ENCODE assay signal across 36 cellular contexts in genomic region chr13:94901070-94901469, GRCh38.
"Had no signal": no experiment of that assay in that cellular context is flagged by ENCODE, and none has a peak within 500 bp of the region (broad histone marks: within the 10 kb centered on the region; RNA-seq: fewer than 3 reads in every experiment).

No MANE protein-coding gene starts in this region.

- H2AFZ ChIP-seq: hepatocyte had no signal

- H3K36me3 Mint-ChIP-seq: activated CD4-positive, alpha-beta memory T cell treated with anti-CD3 and anti-CD28 coated beads for 36 hours; activated CD8-positive, alpha-beta memory T cell treated with anti-CD3 and anti-CD28 coated beads, Interleukin-2, amount 10 ng/mL, durations not matched to agents 7 days and 5 days; activated naive CD4-positive, alpha-beta T cell treated with anti-CD3 and anti-CD28 coated beads, Interleukin-2, amount 50 U/mL, for 24 hours; activated naive CD8-positive, alpha-beta T cell treated with anti-CD3 and anti-CD28 coated beads for 36 hours had no signal

- H3K9me3 Mint-ChIP-seq: activated B cell treated with CpG ODN at 0.5 μM for 24 hours; activated CD4-positive, alpha-beta memory T cell treated with anti-CD3 and anti-CD28 coated beads for 36 hours; activated CD4-positive, alpha-beta T cell treated with anti-CD3 and anti-CD28 coated beads, Interleukin-2, amount 10 ng/mL, durations not matched to agents 24 days and 14 days; activated naive CD4-positive, alpha-beta T cell treated with anti-CD3 and anti-CD28 coated beads for 36 hours; activated naive CD4-positive, alpha-beta T cell treated with anti-CD3 and anti-CD28 coated beads, Interleukin-2, amount 50 U/mL, for 24 hours; activated naive CD8-positive, alpha-beta T cell treated with anti-CD3 and anti-CD28 coated beads for 36 hours; activated naive CD8-positive, alpha-beta T cell treated with anti-CD3 and anti-CD28 coated beads, Interleukin-2, amount 50 U/mL, for 24 hours; activated T-helper 1 cell treated with anti-CD3 and anti-CD28 coated beads, Interleukin-12 subunit alpha, Interleukin-12 subunit beta, Interleukin-2, Interleukin-4 antibody, amounts not matched to agents 30 ng/mL and 10 ng/mL and 1 ng/mL, durations not matched to agents 14 hours and 24 hours and 36 hours; activated T-helper 2 cell treated with anti-CD3 and anti-CD28 coated beads, Interferon-gamma antibody, Interleukin-2, Interleukin-4, amounts not matched to agents 10 μg/mL and 5 μg/mL and 100 μg/mL, durations not matched to agents 14 hours and 24 hours and 36 hours; T-helper 2 cell treated with Interferon-gamma antibody and Interleukin-4, amounts not matched to agents 5 μg/mL and 100 μg/mL, for 36 hours had no signal

- DNase-seq: activated B cell treated with CpG ODN at 0.5 μM for 24 hours; activated CD4-positive, alpha-beta memory T cell treated with anti-CD3 and anti-CD28 coated beads for 36 hours; activated CD4-positive, alpha-beta T cell treated with anti-CD3 and anti-CD28 coated beads, Interleukin-2, amount 10 ng/mL, durations not matched to agents 24 days and 14 days; activated CD8-positive, alpha-beta memory T cell treated with anti-CD3 and anti-CD28 coated beads, Interleukin-2, amount 10 ng/mL, durations not matched to agents 7 days and 5 days; activated CD8-positive, alpha-beta memory T cell treated with anti-CD3 and anti-CD28 coated beads, Interleukin-2, amount 50 U/mL, for 4 hours; activated CD8-positive, alpha-beta T cell treated with anti-CD3 and anti-CD28 coated beads, Interleukin-2, amount 10 ng/mL, durations not matched to agents 7 days and 5 days; activated effector memory CD4-positive, alpha-beta T cell treated with anti-CD3 and anti-CD28 coated beads, Interleukin-2, amount 50 U/mL, for 16 hours; activated naive CD4-positive, alpha-beta T cell treated with anti-CD3 and anti-CD28 coated beads for 36 hours; activated naive CD8-positive, alpha-beta T cell treated with anti-CD3 and anti-CD28 coated beads for 36 hours; activated naive CD8-positive, alpha-beta T cell treated with anti-CD3 and anti-CD28 coated beads, Interleukin-2, amount 50 U/mL, for 24 hours; activated T-cell treated with anti-CD3 and anti-CD28 coated beads, Interleukin-2, amount 50 U/mL, for 1 hour; activated T-cell treated with anti-CD3 and anti-CD28 coated beads, Interleukin-2, amount 50 U/mL, for 48 hours; adrenal gland; amygdala; aorta; body of pancreas; central memory CD4-positive, alpha-beta T cell; cerebellar nuclear complex; colonic mucosa; dorsolateral prefrontal cortex; effector memory CD4-positive, alpha-beta T cell; erythroblast; foreskin melanocyte; heart right ventricle; T-helper 17 cell; T1000; WERI-Rb-1 had no signal

- H3K36me3 ChIP-seq: adrenal gland, cardiac muscle cell, colonic mucosa, esophagus muscularis mucosa, gastroesophageal sphincter, heart right ventricle, WERI-Rb-1 had no signal

- H3K4me3 ChIP-seq: adrenal gland, body of pancreas, cardiac muscle cell, colonic mucosa, dorsolateral prefrontal cortex, esophagus muscularis mucosa, gastroesophageal sphincter, heart right ventricle, hepatocyte had no signal

- H3K9me3 ChIP-seq: adrenal gland, body of pancreas, colonic mucosa, esophagus muscularis mucosa, gastroesophageal sphincter had no signal

- H3K4me1 Mint-ChIP-seq: activated B cell treated with CpG ODN at 0.5 μM for 24 hours; activated CD4-positive, alpha-beta T cell treated with anti-CD3 and anti-CD28 coated beads, Interleukin-2, amount 10 ng/mL, durations not matched to agents 24 days and 14 days; activated CD8-positive, alpha-beta memory T cell treated with anti-CD3 and anti-CD28 coated beads, Interleukin-2, amount 10 ng/mL, durations not matched to agents 7 days and 5 days; activated naive CD4-positive, alpha-beta T cell treated with anti-CD3 and anti-CD28 coated beads, Interleukin-2, amount 50 U/mL, for 24 hours; activated naive CD8-positive, alpha-beta T cell treated with anti-CD3 and anti-CD28 coated beads for 36 hours; activated naive CD8-positive, alpha-beta T cell treated with anti-CD3 and anti-CD28 coated beads, Interleukin-2, amount 50 U/mL, for 24 hours; T-helper 17 cell had no signal

- H3K27ac Mint-ChIP-seq: activated B cell treated with CpG ODN at 0.5 μM for 24 hours; activated CD4-positive, alpha-beta memory T cell treated with anti-CD3 and anti-CD28 coated beads for 36 hours; activated CD4-positive, alpha-beta T cell treated with anti-CD3 and anti-CD28 coated beads, Interleukin-2, amount 10 ng/mL, durations not matched to agents 24 days and 14 days; activated CD8-positive, alpha-beta memory T cell treated with anti-CD3 and anti-CD28 coated beads, Interleukin-2, amount 10 ng/mL, durations not matched to agents 7 days and 5 days; activated CD8-positive, alpha-beta T cell treated with anti-CD3 and anti-CD28 coated beads, Interleukin-2, amount 10 ng/mL, durations not matched to agents 7 days and 5 days; activated naive CD4-positive, alpha-beta T cell treated with anti-CD3 and anti-CD28 coated beads for 36 hours; activated naive CD4-positive, alpha-beta T cell treated with anti-CD3 and anti-CD28 coated beads, Interleukin-2, amount 50 U/mL, for 24 hours; activated naive CD8-positive, alpha-beta T cell treated with anti-CD3 and anti-CD28 coated beads for 36 hours; activated naive CD8-positive, alpha-beta T cell treated with anti-CD3 and anti-CD28 coated beads, Interleukin-2, amount 50 U/mL, for 24 hours; activated T-helper 1 cell treated with anti-CD3 and anti-CD28 coated beads, Interleukin-12 subunit alpha, Interleukin-12 subunit beta, Interleukin-2, Interleukin-4 antibody, amounts not matched to agents 30 ng/mL and 10 ng/mL and 1 ng/mL, durations not matched to agents 14 hours and 24 hours and 36 hours; activated T-helper 2 cell treated with anti-CD3 and anti-CD28 coated beads, Interferon-gamma antibody, Interleukin-2, Interleukin-4, amounts not matched to agents 10 μg/mL and 5 μg/mL and 100 μg/mL, durations not matched to agents 14 hours and 24 hours and 36 hours; T-helper 17 cell; T-helper 2 cell treated with Interferon-gamma antibody and Interleukin-4, amounts not matched to agents 5 μg/mL and 100 μg/mL, for 36 hours had no signal

- H3K27ac ChIP-seq: adrenal gland, body of pancreas, cardiac muscle cell, colonic mucosa, dorsolateral prefrontal cortex, esophagus muscularis mucosa, gastroesophageal sphincter, heart right ventricle, hepatocyte, WERI-Rb-1 had no signal

- H3K27me3 Mint-ChIP-seq: activated B cell treated with CpG ODN at 0.5 μM for 24 hours; activated CD4-positive, alpha-beta memory T cell treated with anti-CD3 and anti-CD28 coated beads for 36 hours; activated naive CD8-positive, alpha-beta T cell treated with anti-CD3 and anti-CD28 coated beads, Interleukin-2, amount 50 U/mL, for 24 hours had no signal

- ATAC-seq: activated CD4-positive, CD25-positive, alpha-beta regulatory T cell treated with anti-CD3 and anti-CD28 coated beads, Interleukin-2, amount 50 U/mL, for 24 hours; activated CD8-positive, alpha-beta memory T cell treated with anti-CD3 and anti-CD28 coated beads, Interleukin-2, amount 10 ng/mL, durations not matched to agents 7 days and 5 days; activated CD8-positive, alpha-beta T cell treated with anti-CD3 and anti-CD28 coated beads, Interleukin-2, amount 10 ng/mL, durations not matched to agents 7 days and 5 days; activated naive CD8-positive, alpha-beta T cell treated with anti-CD3 and anti-CD28 coated beads, Interleukin-2, amount 50 U/mL, for 24 hours; body of pancreas; gastroesophageal sphincter; heart right ventricle; T-helper 17 cell had no signal

- H3K4me1 ChIP-seq: adrenal gland, body of pancreas, colonic mucosa, esophagus muscularis mucosa, gastroesophageal sphincter, heart right ventricle had no signal

- H3K79me2 ChIP-seq: hepatocyte had no signal

- H3K4me3 Mint-ChIP-seq: activated B cell treated with CpG ODN at 0.5 μM for 24 hours; activated CD4-positive, alpha-beta memory T cell treated with anti-CD3 and anti-CD28 coated beads for 36 hours; activated CD4-positive, alpha-beta T cell treated with anti-CD3 and anti-CD28 coated beads, Interleukin-2, amount 10 ng/mL, durations not matched to agents 24 days and 14 days; activated CD8-positive, alpha-beta memory T cell treated with anti-CD3 and anti-CD28 coated beads, Interleukin-2, amount 10 ng/mL, durations not matched to agents 7 days and 5 days; activated CD8-positive, alpha-beta T cell treated with anti-CD3 and anti-CD28 coated beads, Interleukin-2, amount 10 ng/mL, durations not matched to agents 7 days and 5 days; activated naive CD4-positive, alpha-beta T cell treated with anti-CD3 and anti-CD28 coated beads for 36 hours; activated naive CD4-positive, alpha-beta T cell treated with anti-CD3 and anti-CD28 coated beads, Interleukin-2, amount 50 U/mL, for 24 hours; activated naive CD8-positive, alpha-beta T cell treated with anti-CD3 and anti-CD28 coated beads for 36 hours; activated naive CD8-positive, alpha-beta T cell treated with anti-CD3 and anti-CD28 coated beads, Interleukin-2, amount 50 U/mL, for 24 hours; activated T-helper 1 cell treated with anti-CD3 and anti-CD28 coated beads, Interleukin-12 subunit alpha, Interleukin-12 subunit beta, Interleukin-2, Interleukin-4 antibody, amounts not matched to agents 30 ng/mL and 10 ng/mL and 1 ng/mL, durations not matched to agents 14 hours and 24 hours and 36 hours; T-helper 17 cell; T-helper 2 cell treated with Interferon-gamma antibody and Interleukin-4, amounts not matched to agents 5 μg/mL and 100 μg/mL, for 36 hours had no signal

- H3K27me3 ChIP-seq: adrenal gland, body of pancreas, cardiac muscle cell, colonic mucosa, dorsolateral prefrontal cortex, esophagus muscularis mucosa, gastroesophageal sphincter, heart right ventricle, hepatocyte had no signal

- H3K4me2 ChIP-seq: hepatocyte had no signal
